22 cellular contexts compared by ENCODE assay signal in genomic region chr13:111259058-111259457, GRCh38.
"Had no signal": no experiment of that assay in that cellular context is flagged by ENCODE, and none has a peak within 500 bp of the region (broad histone marks: within the 10 kb centered on the region; RNA-seq: fewer than 3 reads in every experiment).

No MANE protein-coding gene starts in this region.

- H3K9me3 Mint-ChIP-seq: endodermal cell had no signal

- H3K27me3 ChIP-seq: neural progenitor cell, sigmoid colon, testis, tibial artery, upper lobe of left lung had no signal

- H3K27me3 Mint-ChIP-seq: dendritic cell treated with granulocyte-macrophage colony-stimulating factor and Interleukin-4, amounts not matched to agents 40 ng/mL and 50 ng/mL, for 4 days; naive thymus-derived CD4-positive, alpha-beta T cell had no signal

- H3K27ac Mint-ChIP-seq: dendritic cell treated with granulocyte-macrophage colony-stimulating factor and Interleukin-4, amounts not matched to agents 40 ng/mL and 50 ng/mL, for 4 days; endodermal cell; nephron; neural progenitor cell; stimulated activated effector memory CD8-positive, alpha-beta T cell treated with anti-CD3 and anti-CD28 coated beads, Interleukin-12 subunit alpha, Interleukin-12 subunit beta, amount 100 ng/mL, for 72 hours had no signal

- H3K9me3 ChIP-seq: prostate gland, sigmoid colon, testis, tibial artery, upper lobe of left lung had no signal

- H2AFZ ChIP-seq: neural progenitor cell had no signal

- H3K36me3 ChIP-seq: prostate gland had no signal

- H3K4me3 ChIP-seq: neural progenitor cell, prostate gland, sigmoid colon, testis, tibial artery, upper lobe of left lung had no signal

- H3K4me3 Mint-ChIP-seq: dendritic cell treated with granulocyte-macrophage colony-stimulating factor and Interleukin-4, amounts not matched to agents 40 ng/mL and 50 ng/mL, for 4 days; endodermal cell; naive thymus-derived CD4-positive, alpha-beta T cell; nephron; neural progenitor cell; stimulated activated effector memory CD8-positive, alpha-beta T cell treated with anti-CD3 and anti-CD28 coated beads, Interleukin-12 subunit alpha, Interleukin-12 subunit beta, amount 100 ng/mL, for 72 hours had no signal

- H3K9ac ChIP-seq: neural progenitor cell had no signal

- ATAC-seq: left lobe of liver; naive thymus-derived CD4-positive, alpha-beta T cell; right cardiac atrium; stimulated activated effector memory CD8-positive, alpha-beta T cell treated with anti-CD3 and anti-CD28 coated beads, Interleukin-12 subunit alpha, Interleukin-12 subunit beta, amount 100 ng/mL, for 72 hours; stimulated activated naive CD8-positive, alpha-beta T cell treated with anti-CD3 and anti-CD28 coated beads, Interleukin-15, Interleukin-2, amounts not matched to agents 100 U/mL and 50 U/mL, for 24 hours had no signal

- H3K4me2 ChIP-seq: neural progenitor cell had no signal

- H3K27ac ChIP-seq: neural progenitor cell, prostate gland, sigmoid colon, testis, tibial artery, upper lobe of left lung had no signal

- H3K4me1 ChIP-seq: prostate gland, sigmoid colon, testis, upper lobe of left lung had no signal

- DNase-seq: effector CD8-positive, alpha-beta T cell; endodermal cell; head of caudate nucleus; kidney; mesendoderm; midbrain; naive thymus-derived CD4-positive, alpha-beta T cell; right cardiac atrium; sigmoid colon; stimulated activated CD4-positive, alpha-beta T cell treated with anti-CD3 and anti-CD28 coated beads, Interleukin-2, amount 100 ng/mL, for 24 hours; stimulated activated CD4-positive, alpha-beta T cell treated with anti-CD3 and anti-CD28 coated beads, Interleukin-4, amount 100 ng/mL, for 24 hours; stimulated activated naive CD8-positive, alpha-beta T cell treated with anti-CD3 and anti-CD28 coated beads, Interleukin-15, Interleukin-2, amounts not matched to agents 100 U/mL and 50 U/mL, for 24 hours; substantia nigra; testis; tibial artery; upper lobe of left lung had no signal
